In the genomic region with DNA sequence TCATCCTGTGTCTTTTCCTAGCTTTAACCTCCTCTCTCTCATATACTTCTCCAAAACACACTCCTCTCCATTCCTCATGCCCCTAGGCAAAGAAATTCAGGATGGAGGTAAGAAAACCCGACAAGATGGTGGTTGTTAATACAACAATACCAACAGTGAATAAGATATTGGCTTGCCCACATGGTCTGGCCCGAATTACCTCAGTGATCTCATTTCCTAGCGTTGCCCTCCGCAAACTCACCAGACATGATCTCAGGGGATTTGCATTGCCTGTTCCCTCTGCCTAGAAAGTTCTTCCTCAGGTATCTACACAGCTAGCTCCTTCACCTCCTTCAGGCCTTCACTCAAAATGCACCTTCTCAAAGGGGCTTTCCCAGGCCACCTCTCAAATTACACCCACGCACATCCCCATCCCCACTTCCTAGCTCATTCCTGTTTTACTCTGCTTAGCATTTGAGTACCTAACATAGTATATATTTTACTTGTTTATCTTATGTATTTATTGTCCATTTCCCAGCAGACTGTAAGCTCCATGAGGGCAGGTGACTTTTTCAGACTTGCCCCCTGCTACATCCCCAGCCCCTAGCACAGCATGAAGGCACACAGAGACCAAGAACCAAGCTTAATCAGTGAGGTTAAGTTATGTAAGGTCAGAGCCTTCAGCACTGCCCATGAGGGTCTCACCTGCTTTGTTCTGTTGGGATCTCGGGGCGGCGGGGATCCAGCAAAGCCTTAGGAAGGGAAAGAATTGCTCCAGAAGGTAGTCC, we compare ENCODE assay signal across 1 cellular context.
TF ChIP-seq lines count a peak whose summit lies in the region.

No MANE protein-coding gene starts in this region.

TF ChIP-seq in GM12878, 131 proteins besides CTCF, POLR2A, EP300 and RAD21:
- TF ChIP-seq EGR1 (IDR thresholded peaks at IDR 0.05; ENCODE audit: borderline replicate concordance in 1 of 2, low read depth in 2 of 2, low read length in 2 of 2) (peak in 1 of 2 experiments; percentile 80; a peak in 2 of 3 replicates), CEBPB (IDR thresholded peaks at IDR 0.05; ENCODE audit: borderline replicate concordance in 1 of 2, low read depth in 2 of 2, low read length in 2 of 2) (no peak), MYB (IDR thresholded peaks at IDR 0.05; ENCODE audit: borderline replicate concordance, low read depth, low read length) (no peak), ZNF207 (IDR thresholded peaks at IDR 0.05; ENCODE audit: borderline replicate concordance) (no peak), ZBED1 (IDR thresholded peaks at IDR 0.05; ENCODE audit: borderline replicate concordance) (no peak)
